ENCODE assay signal across 10 cellular contexts in the genomic region with DNA sequence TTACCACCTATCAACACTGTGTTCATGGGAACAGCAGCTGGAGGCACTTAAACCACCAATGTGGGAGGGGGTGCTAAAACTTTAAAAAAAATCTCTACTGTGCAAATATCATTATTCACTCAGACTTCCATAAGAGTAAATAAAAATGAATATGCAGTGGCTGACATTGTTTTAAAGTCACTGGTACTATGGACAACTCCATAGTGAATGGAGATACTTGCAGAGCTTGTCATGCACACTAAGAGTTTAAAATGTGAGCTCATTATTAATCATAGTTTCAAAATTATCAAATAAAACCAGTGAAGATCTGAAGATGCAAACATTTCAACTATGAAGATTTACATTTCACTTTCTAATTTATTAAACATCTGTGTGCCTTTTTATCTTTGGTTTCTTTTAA. TPM values are rescaled to one million over a fixed set of nuclear protein-coding genes. Genes with fewer than 3 reads are reported as not detected.
"Had no signal": no experiment of that assay in that cellular context is flagged by ENCODE, and none has a peak within 500 bp of the region (broad histone marks: within the 10 kb centered on the region; RNA-seq: fewer than 3 reads in every experiment).

No MANE protein-coding gene starts in this region.

- H3K4me3 ChIP-seq: GM23248, HAP-1, K562 had no signal

- FAIRE-seq: HTR-8/SVneo, K562 had no signal

- H3K36me3 ChIP-seq: HAP-1 had no signal

- H3K27ac ChIP-seq: GM23248 had no signal

- DNase-seq: GM23248, GOT3, H7, IMR-90, KG1 had no signal

- H3K9me3 ChIP-seq: HAP-1 had no signal

- ATAC-seq: HCT116, K562 had no signal

RNA-seq across cellular contexts. Expression of gene RFX6, which starts 54.4 kb away (rescaled TPM):
- total RNA-seq: GM23248, H4, H7, IMR-90, K562 had no signal
- polyA plus RNA-seq: GM23248, IMR-90, K562 had no signal
